In genomic region chr3:115448856-115449255, GRCh38 we compare ENCODE assay signal across 13 cellular contexts.
DNase-seq lines count a peak whose midpoint lies in the region; ATAC-seq and TF ChIP-seq lines count a peak whose summit lies in the region.
"Had no signal": no experiment of that assay in that cellular context is flagged by ENCODE, and none has a peak within 500 bp of the region (broad histone marks: within the 10 kb centered on the region; RNA-seq: fewer than 3 reads in every experiment).

No MANE protein-coding gene starts in this region.

- DNase-seq in AG20443 (ENCODE audit: low spot score) (peak; percentile 12), cardiac fibroblast (ENCODE audit: low read depth in 2 of 2) (peak; percentile 9 to 34), fibroblast of pulmonary artery (ENCODE audit: low read depth) (peak; percentile 53), superior temporal gyrus (ENCODE audit: extremely low spot score) (peak; percentile 19), esophagus muscularis mucosa (ENCODE audit: extremely low spot score) (no peak), PC-3 (no peak)
- DNase-seq in naive thymus-derived CD8-positive, alpha-beta T cell = no peak
- DNase-seq: ACHN; AML-193; CD8-positive, alpha-beta memory T cell; H7 had no signal

- H3K36me3 Mint-ChIP-seq in naive thymus-derived CD8-positive, alpha-beta T cell = no peaks in the 10 kb centered on the region
- H3K36me3 Mint-ChIP-seq: CD8-positive, alpha-beta memory T cell had no signal

- H3K27me3 ChIP-seq in esophagus muscularis mucosa = no peaks in the 10 kb centered on the region
- H3K27me3 ChIP-seq in PC-3 (ENCODE audit: low read length) = peaks cover 9% of the 10 kb centered on the region
- H3K27me3 ChIP-seq: BLaER1 had no signal

- H3K9me3 ChIP-seq in esophagus muscularis mucosa (no peaks in the 10 kb centered on the region), PC-3 (ENCODE audit: low read length) (no peaks in the 10 kb centered on the region)
- H3K9me3 ChIP-seq: BLaER1 had no signal

- no peak overlapping the region for H3K27ac Mint-ChIP-seq in naive thymus-derived CD8-positive, alpha-beta T cell
- H3K27ac Mint-ChIP-seq: CD8-positive, alpha-beta memory T cell had no signal

- WGBS in esophagus muscularis mucosa = 31% methylated on average over 2 of the region's 2 CpGs

- H3K4me3 ChIP-seq in cardiac fibroblast (replicated peaks in 1 of 2; ENCODE audit: low read depth in 2 of 2, low read length in 2 of 2) (no peak overlapping the region), fibroblast of pulmonary artery (replicated peaks; ENCODE audit: low read depth, low read length) (no peak overlapping the region), esophagus muscularis mucosa (no peak overlapping the region), PC-3 (ENCODE audit: low read length) (no peak overlapping the region)
- H3K4me3 ChIP-seq: BLaER1, GM12878 had no signal

- TF ChIP-seq EP300 in esophagus muscularis mucosa (IDR thresholded peaks at IDR 0.05) = no peak

- H2AFZ ChIP-seq in PC-3 (ENCODE audit: low read length) = no peak overlapping the region

- H3K27ac ChIP-seq in esophagus muscularis mucosa (replicated peaks in 1 of 4) (no peak overlapping the region), PC-3 (ENCODE audit: low read length) (no peak overlapping the region)
- H3K27ac ChIP-seq: BLaER1 had no signal

- BruUV-seq in PC-3 (replicated peaks; lab: Mats Ljungman, UMichigan) = no TSS peak

- peaks cover 0 to 2% (median 0%) of the 10 kb centered on the region in 5 donors for H3K27me3 Mint-ChIP-seq in naive thymus-derived CD8-positive, alpha-beta T cell

- no peak for TF ChIP-seq POLR2A in esophagus muscularis mucosa (IDR thresholded peaks at IDR 0.05; ENCODE audit: low read depth)

- POLR2A ChIA-PET in naive thymus-derived CD8-positive, alpha-beta T cell (lab: Charles Lee) = no interaction called here
- POLR2A ChIA-PET in PC-3 (lab: Charles Lee; ENCODE audit: unreplicated experiment) = no interaction called here

- peaks cover 0 to 2% (median 0%) of the 10 kb centered on the region in 9 donors for H3K9me3 Mint-ChIP-seq in naive thymus-derived CD8-positive, alpha-beta T cell
- H3K9me3 Mint-ChIP-seq: CD8-positive, alpha-beta memory T cell had no signal

- no peak overlapping the region for H3K9ac ChIP-seq in PC-3 (ENCODE audit: low read length)
- H3K9ac ChIP-seq: BLaER1 had no signal

- H3K9me2 ChIP-seq in PC-3 (replicated peaks; ENCODE audit: low read length) = no peaks in the 10 kb centered on the region

- CTCF ChIA-PET in PC-3 (lab: Charles Lee) = no interaction called here

- ATAC-seq in naive thymus-derived CD8-positive, alpha-beta T cell = no peak
- no peak for ATAC-seq in PC-3
- ATAC-seq: GM12878 had no signal

- H3K4me1 ChIP-seq in esophagus muscularis mucosa = no peaks in the 10 kb centered on the region
- no peaks in the 10 kb centered on the region for H3K4me1 ChIP-seq in PC-3 (ENCODE audit: insufficient read depth, low read length)
- H3K4me1 ChIP-seq: BLaER1 had no signal

- no peaks in the 10 kb centered on the region for H3K4me1 Mint-ChIP-seq in naive thymus-derived CD8-positive, alpha-beta T cell
- H3K4me1 Mint-ChIP-seq: CD8-positive, alpha-beta memory T cell had no signal

- H3F3A ChIP-seq in PC-3 (ENCODE audit: low read length, unreplicated experiment) = no peaks in the 10 kb centered on the region

- H3K4me3 Mint-ChIP-seq in naive thymus-derived CD8-positive, alpha-beta T cell = no peak overlapping the region
- H3K4me3 Mint-ChIP-seq: CD8-positive, alpha-beta memory T cell had no signal

- TF ChIP-seq CTCF in cardiac fibroblast (IDR thresholded peaks at IDR 0.05; ENCODE audit: low read depth, low read length) (no peak), fibroblast of pulmonary artery (IDR thresholded peaks at IDR 0.05; ENCODE audit: low read length, missing control alignments) (no peak), esophagus muscularis mucosa (IDR thresholded peaks at IDR 0.05) (no peak), PC-3 (conservative IDR thresholded peaks at IDR 0.05; ENCODE audit: low read depth, low read length) (no peak)

- H3K36me3 ChIP-seq in esophagus muscularis mucosa (no peaks in the 10 kb centered on the region), PC-3 (ENCODE audit: low read depth, low read length) (no peaks in the 10 kb centered on the region)
- H3K36me3 ChIP-seq: BLaER1 had no signal

- intact Hi-C loops in esophagus muscularis mucosa (cut with DNase I) = no loop called here
- intact Hi-C loops in PC-3 (cut with micrococcal nuclease) = no loop called here

- no peak overlapping the region for H3K4me2 ChIP-seq in PC-3 (ENCODE audit: low read length)
- H3K4me2 ChIP-seq: BLaER1 had no signal

- no peaks in the 10 kb centered on the region for H4K20me1 ChIP-seq in PC-3 (ENCODE audit: low read length)
- H4K20me1 ChIP-seq: BLaER1 had no signal

- H3K79me2 ChIP-seq in PC-3 (ENCODE audit: low read length) = no peaks in the 10 kb centered on the region

Comparison
In these comparisons a context has a peak if more than half of its experiments do, and no peak if none do; other contexts are left out.
1. DNase-seq: peak in AG20443 (single experiment), cardiac fibroblast (2 of 2), fibroblast of pulmonary artery (single experiment) and superior temporal gyrus (single experiment); none in naive thymus-derived CD8-positive, alpha-beta T cell (0 of 10), esophagus muscularis mucosa (single experiment) and PC-3 (single experiment).